In genomic region chr4:130591091-130591490, GRCh38 we compare ENCODE assay signal across 29 cellular contexts.
"Had no signal": no experiment of that assay in that cellular context is flagged by ENCODE, and none has a peak within 500 bp of the region (broad histone marks: within the 10 kb centered on the region; RNA-seq: fewer than 3 reads in every experiment).

No MANE protein-coding gene starts in this region.

- H3K4me3 ChIP-seq: cardiac muscle cell, colonic mucosa, esophagus muscularis mucosa, gastroesophageal sphincter had no signal

- H3K4me1 ChIP-seq: colonic mucosa, esophagus muscularis mucosa, gastroesophageal sphincter had no signal

- H3K36me3 ChIP-seq: cardiac muscle cell, colonic mucosa, esophagus muscularis mucosa, gastroesophageal sphincter, WERI-Rb-1 had no signal

- ATAC-seq: activated CD4-positive, CD25-positive, alpha-beta regulatory T cell treated with anti-CD3 and anti-CD28 coated beads, Interleukin-2, amount 50 U/mL, for 24 hours; activated CD8-positive, alpha-beta T cell treated with anti-CD3 and anti-CD28 coated beads for 36 hours; activated T-cell treated with anti-CD3 and anti-CD28 coated beads, Interleukin-2, amount 50 U/mL, for 4 hours; activated T-helper 17 cell treated with anti-CD3 and anti-CD28 coated beads, Interleukin-2, amount 50 U/mL, for 72 hours; gastroesophageal sphincter; T-cell had no signal

- DNase-seq: activated B cell treated with CpG ODN at 0.5 μM for 24 hours; activated CD4-positive, alpha-beta T cell treated with anti-CD3 and anti-CD28 coated beads for 48 hours; activated CD4-positive, alpha-beta T cell treated with anti-CD3 and anti-CD28 coated beads, Interleukin-2, amount 50 U/mL, for 1 hour; activated CD4-positive, alpha-beta T cell treated with anti-CD3 and anti-CD28 coated beads, Interleukin-2, amount 50 U/mL, for 48 hours; activated CD8-positive, alpha-beta memory T cell treated with anti-CD3 and anti-CD28 coated beads for 24 hours; activated CD8-positive, alpha-beta T cell treated with anti-CD3 and anti-CD28 coated beads for 36 hours; activated effector memory CD4-positive, alpha-beta T cell treated with Interleukin-2 at 50 U/mL for 16 hours; activated gamma-delta T cell treated with Interleukin-2 at 50 U/mL for 16 hours; activated naive CD4-positive, alpha-beta T cell treated with anti-CD3 and anti-CD28 coated beads, Interleukin-2, amount 50 U/mL, for 16 hours; activated naive CD4-positive, alpha-beta T cell treated with Interleukin-2 at 50 U/mL for 16 hours; activated T-cell treated with anti-CD3 and anti-CD28 coated beads, Interleukin-2, amount 50 U/mL, for 4 hours; amniotic stem cell; anterior cingulate cortex; central memory CD4-positive, alpha-beta T cell; cerebellar nuclear complex; colonic mucosa; effector memory CD4-positive, alpha-beta T cell; endodermal cell; erythroblast; foreskin melanocyte; SW 1271; T-cell; T1000; WERI-Rb-1 had no signal

- H3K27ac ChIP-seq: cardiac muscle cell, colonic mucosa, esophagus muscularis mucosa, gastroesophageal sphincter, WERI-Rb-1 had no signal

- H3K9me3 ChIP-seq: colonic mucosa, gastroesophageal sphincter had no signal

- H3K27me3 ChIP-seq: cardiac muscle cell, colonic mucosa, esophagus muscularis mucosa, gastroesophageal sphincter had no signal
